Comparison of ENCODE assay signal across 1 cellular context in the genomic region with DNA sequence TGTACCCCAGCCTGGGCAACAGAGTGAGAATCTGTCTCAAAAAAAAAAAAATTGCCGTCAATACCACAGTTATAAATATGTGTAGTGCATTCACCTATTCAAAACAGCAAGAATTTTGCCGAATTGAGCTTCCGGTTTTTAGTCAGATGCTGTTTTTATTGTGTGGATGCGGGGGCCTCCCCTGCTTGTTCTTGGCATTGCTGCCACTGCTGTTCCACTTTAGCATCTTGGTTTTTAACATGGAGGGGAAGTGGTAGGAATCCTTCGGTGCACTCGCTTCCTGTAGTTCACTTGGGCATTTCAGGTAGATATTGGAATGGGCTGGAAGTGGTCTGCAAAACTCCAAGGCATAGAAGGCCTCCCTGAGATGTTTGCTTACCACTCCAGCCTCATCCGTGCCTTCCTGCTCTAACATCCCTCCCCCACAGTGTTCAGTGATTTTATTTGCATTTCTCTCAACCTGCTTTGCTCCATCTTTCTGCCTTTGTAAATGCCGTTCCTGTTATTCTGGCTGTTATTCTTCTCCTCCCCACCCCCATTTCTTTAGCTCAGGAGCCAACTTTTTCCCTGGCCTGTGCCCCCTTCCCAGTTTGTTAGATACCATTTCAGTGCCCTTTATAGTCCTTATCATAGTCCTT.
TF ChIP-seq lines count a peak whose summit lies in the region.

No MANE protein-coding gene starts in this region.

TF ChIP-seq in GM23338, 12 proteins besides CTCF, POLR2A, EP300 and RAD21 (continued from another document):
- TF ChIP-seq, protein P1, sequence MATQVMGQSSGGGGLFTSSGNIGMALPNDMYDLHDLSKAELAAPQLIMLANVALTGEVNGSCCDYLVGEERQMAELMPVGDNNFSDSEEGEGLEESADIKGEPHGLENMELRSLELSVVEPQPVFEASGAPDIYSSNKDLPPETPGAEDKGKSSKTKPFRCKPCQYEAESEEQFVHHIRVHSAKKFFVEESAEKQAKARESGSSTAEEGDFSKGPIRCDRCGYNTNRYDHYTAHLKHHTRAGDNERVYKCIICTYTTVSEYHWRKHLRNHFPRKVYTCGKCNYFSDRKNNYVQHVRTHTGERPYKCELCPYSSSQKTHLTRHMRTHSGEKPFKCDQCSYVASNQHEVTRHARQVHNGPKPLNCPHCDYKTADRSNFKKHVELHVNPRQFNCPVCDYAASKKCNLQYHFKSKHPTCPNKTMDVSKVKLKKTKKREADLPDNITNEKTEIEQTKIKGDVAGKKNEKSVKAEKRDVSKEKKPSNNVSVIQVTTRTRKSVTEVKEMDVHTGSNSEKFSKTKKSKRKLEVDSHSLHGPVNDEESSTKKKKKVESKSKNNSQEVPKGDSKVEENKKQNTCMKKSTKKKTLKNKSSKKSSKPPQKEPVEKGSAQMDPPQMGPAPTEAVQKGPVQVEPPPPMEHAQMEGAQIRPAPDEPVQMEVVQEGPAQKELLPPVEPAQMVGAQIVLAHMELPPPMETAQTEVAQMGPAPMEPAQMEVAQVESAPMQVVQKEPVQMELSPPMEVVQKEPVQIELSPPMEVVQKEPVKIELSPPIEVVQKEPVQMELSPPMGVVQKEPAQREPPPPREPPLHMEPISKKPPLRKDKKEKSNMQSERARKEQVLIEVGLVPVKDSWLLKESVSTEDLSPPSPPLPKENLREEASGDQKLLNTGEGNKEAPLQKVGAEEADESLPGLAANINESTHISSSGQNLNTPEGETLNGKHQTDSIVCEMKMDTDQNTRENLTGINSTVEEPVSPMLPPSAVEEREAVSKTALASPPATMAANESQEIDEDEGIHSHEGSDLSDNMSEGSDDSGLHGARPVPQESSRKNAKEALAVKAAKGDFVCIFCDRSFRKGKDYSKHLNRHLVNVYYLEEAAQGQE (IDR thresholded peaks at IDR 0.05; ENCODE audit: unreplicated experiment) = no peak
- TF ChIP-seq, protein P2, sequence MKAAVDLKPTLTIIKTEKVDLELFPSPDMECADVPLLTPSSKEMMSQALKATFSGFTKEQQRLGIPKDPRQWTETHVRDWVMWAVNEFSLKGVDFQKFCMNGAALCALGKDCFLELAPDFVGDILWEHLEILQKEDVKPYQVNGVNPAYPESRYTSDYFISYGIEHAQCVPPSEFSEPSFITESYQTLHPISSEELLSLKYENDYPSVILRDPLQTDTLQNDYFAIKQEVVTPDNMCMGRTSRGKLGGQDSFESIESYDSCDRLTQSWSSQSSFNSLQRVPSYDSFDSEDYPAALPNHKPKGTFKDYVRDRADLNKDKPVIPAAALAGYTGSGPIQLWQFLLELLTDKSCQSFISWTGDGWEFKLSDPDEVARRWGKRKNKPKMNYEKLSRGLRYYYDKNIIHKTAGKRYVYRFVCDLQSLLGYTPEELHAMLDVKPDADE (IDR thresholded peaks at IDR 0.05) = no peak
- TF ChIP-seq ZNF114 (CRISPR knock-in tag; IDR thresholded peaks at IDR 0.05) = no peak
- no peak for TF ChIP-seq EZH2phosphoT487 (IDR thresholded peaks at IDR 0.05; ENCODE audit: unreplicated experiment)
- no peak for TF ChIP-seq CREB1 (CRISPR knock-in tag; IDR thresholded peaks at IDR 0.05; ENCODE audit: low read depth)
- TF ChIP-seq EZH2 (IDR thresholded peaks at IDR 0.05; ENCODE audit: low read depth, unreplicated experiment) = no peak
